27 cellular contexts compared by ENCODE assay signal in the genomic region with DNA sequence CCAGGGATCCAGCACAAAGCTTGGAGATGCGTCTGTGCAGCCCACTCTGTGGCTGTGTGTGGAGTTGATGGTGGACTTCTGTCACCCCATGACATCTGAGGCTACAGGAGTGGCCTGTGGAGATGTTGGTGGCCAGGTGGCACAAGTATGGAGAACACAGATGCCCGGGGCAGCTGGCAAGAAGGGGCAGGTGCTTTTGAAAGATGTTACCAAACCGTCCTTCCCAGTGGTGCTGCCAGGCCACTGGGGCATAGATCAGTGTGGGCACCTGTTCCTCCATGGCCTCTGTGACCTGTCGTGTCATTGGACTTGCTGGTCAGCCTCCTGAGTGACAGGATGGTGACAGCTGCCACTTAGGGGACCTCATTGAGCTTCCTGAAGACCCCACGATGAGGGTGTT.
"Had no signal": no experiment of that assay in that cellular context is flagged by ENCODE, and none has a peak within 500 bp of the region (broad histone marks: within the 10 kb centered on the region; RNA-seq: fewer than 3 reads in every experiment).

No MANE protein-coding gene starts in this region.

- ATAC-seq: foreskin keratinocyte; gastroesophageal sphincter; mucosa of descending colon; naive thymus-derived CD4-positive, alpha-beta T cell; sciatic nerve had no signal

- H3K4me3 Mint-ChIP-seq: memory B cell, nephron, neural progenitor cell had no signal

- H3K27me3 ChIP-seq: esophagus muscularis mucosa, foreskin keratinocyte, gastroesophageal sphincter, heart right ventricle, neural progenitor cell, stomach, tibial artery, upper lobe of left lung had no signal

- H3K27ac Mint-ChIP-seq: memory B cell; naive thymus-derived CD4-positive, alpha-beta T cell had no signal

- H3K4me2 ChIP-seq: neural progenitor cell, smooth muscle cell had no signal

- H3K9ac ChIP-seq: neural progenitor cell had no signal

- H3K4me1 ChIP-seq: neural progenitor cell had no signal

- DNase-seq: dermis blood vessel endothelial cell; effector memory CD4-positive, alpha-beta T cell; foreskin keratinocyte; heart right ventricle; hippocampal formation; left cardiac atrium; left ventricle myocardium inferior; mucosa of descending colon; naive thymus-derived CD4-positive, alpha-beta T cell; retina; stimulated activated CD4-positive, alpha-beta T cell treated with anti-CD3 and anti-CD28 coated beads, Interleukin-12 subunit alpha, Interleukin-12 subunit beta, amount 100 ng/mL, for 4 hours; stimulated activated CD4-positive, alpha-beta T cell treated with anti-CD3 and anti-CD28 coated beads, Interleukin-1b, Interleukin-23, amount 100 ng/mL, for 48 hours; stimulated activated CD4-positive, alpha-beta T cell treated with anti-CD3 and anti-CD28 coated beads, Interleukin-4, amount 100 ng/mL, for 1 hour; stimulated activated CD8-positive, alpha-beta memory T cell treated with anti-CD3 and anti-CD28 coated beads, Interleukin-4, amount 100 ng/mL, for 48 hours; stimulated activated naive CD4-positive, alpha-beta T cell treated with Interleukin-2 at 50 U/mL for 16 hours; stomach; tibial artery; upper lobe of left lung had no signal

- H3K27me3 Mint-ChIP-seq: memory B cell; naive thymus-derived CD4-positive, alpha-beta T cell had no signal

- H3K36me3 ChIP-seq: neural progenitor cell, upper lobe of left lung had no signal

- H2AFZ ChIP-seq: neural progenitor cell had no signal

- H3K27ac ChIP-seq: coronary artery, esophagus muscularis mucosa, foreskin keratinocyte, gastroesophageal sphincter, heart right ventricle, neural progenitor cell, stomach, tibial artery, upper lobe of left lung had no signal

- H3K9me3 ChIP-seq: mucosa of descending colon, stomach, upper lobe of left lung had no signal

- H3K4me3 ChIP-seq: coronary artery, esophagus muscularis mucosa, gastroesophageal sphincter, heart right ventricle, left ventricle myocardium inferior, lung, mucosa of descending colon, neural progenitor cell, smooth muscle cell, stomach, tibial artery, upper lobe of left lung had no signal
